Comparison of ENCODE assay signal across 17 cellular contexts in genomic region chr10:6746782-6747181, GRCh38.
A peak's percentile ranks its signal among the peaks of the same experiment; 100 is the strongest.
DNase-seq lines count a peak whose midpoint lies in the region; ATAC-seq and TF ChIP-seq lines count a peak whose summit lies in the region.
"Had no signal": no experiment of that assay in that cellular context is flagged by ENCODE, and none has a peak within 500 bp of the region (broad histone marks: within the 10 kb centered on the region; RNA-seq: fewer than 3 reads in every experiment).

No MANE protein-coding gene starts in this region.

- H3K4me3 Mint-ChIP-seq in activated CD4-positive, alpha-beta T cell treated with anti-CD3 and anti-CD28 coated beads, Interleukin-2, amount 10 ng/mL, durations not matched to agents 24 days and 14 days: no peak overlapping the region
- H3K4me3 Mint-ChIP-seq: CD8-positive, alpha-beta T cell had no signal

- no peaks in the 10 kb centered on the region for H3K36me3 ChIP-seq in mucosa of descending colon (ENCODE audit: low read depth)
- H3K36me3 ChIP-seq: SJCRH30 had no signal

- no peak overlapping the region for H3K4me3 ChIP-seq in fibroblast of mammary gland (ENCODE audit: control insufficient read depth, low read depth, low read length)
- no peak overlapping the region for H3K4me3 ChIP-seq in mucosa of descending colon
- H3K4me3 ChIP-seq: PC-9, SJCRH30 had no signal

- no peaks in the 10 kb centered on the region for H3K4me1 Mint-ChIP-seq in activated CD4-positive, alpha-beta T cell treated with anti-CD3 and anti-CD28 coated beads, Interleukin-2, amount 10 ng/mL, durations not matched to agents 24 days and 14 days

- TF ChIP-seq CTCF in fibroblast of mammary gland (conservative IDR thresholded peaks at IDR 0.05; ENCODE audit: control insufficient read depth, insufficient read depth, low read depth, low read length) (no peak), mucosa of descending colon (IDR thresholded peaks at IDR 0.05) (no peak)

- no peaks in the 10 kb centered on the region for H3K4me1 ChIP-seq in mucosa of descending colon (ENCODE audit: low read depth)
- H3K4me1 ChIP-seq: SJCRH30 had no signal

- no peaks in the 10 kb centered on the region for H3K9me3 ChIP-seq in mucosa of descending colon
- H3K9me3 ChIP-seq: SJCRH30 had no signal

- H3K27ac Mint-ChIP-seq in activated CD4-positive, alpha-beta T cell treated with anti-CD3 and anti-CD28 coated beads, Interleukin-2, amount 10 ng/mL, durations not matched to agents 24 days and 14 days: no peak overlapping the region
- H3K27ac Mint-ChIP-seq: CD8-positive, alpha-beta T cell had no signal

- no peak for ATAC-seq in mucosa of descending colon
- no peak for ATAC-seq in HG03571 (IDR thresholded peaks at IDR 0.05; ENCODE audit: unreplicated experiment)
- ATAC-seq: CD8-positive, alpha-beta T cell; HepG2 had no signal

- H3K27me3 Mint-ChIP-seq in activated CD4-positive, alpha-beta T cell treated with anti-CD3 and anti-CD28 coated beads, Interleukin-2, amount 10 ng/mL, durations not matched to agents 24 days and 14 days: peaks cover 11% of the 10 kb centered on the region

- H3K9me3 Mint-ChIP-seq in activated CD4-positive, alpha-beta T cell treated with anti-CD3 and anti-CD28 coated beads, Interleukin-2, amount 10 ng/mL, durations not matched to agents 24 days and 14 days: no peaks in the 10 kb centered on the region

- DNase-seq in EH (ENCODE audit: low read depth): peak; percentile 27
- peak; percentile 93 for DNase-seq in amniotic epithelial cell (ENCODE audit: low read depth)
- peak; percentile 89 for DNase-seq in fibroblast of mammary gland (ENCODE audit: low read depth)
- no peak for DNase-seq in NCI-H2227 treated with DMSO at 0.1 percent for 48 hours (lab: John Stamatoyannopoulos, UW)
- DNase-seq in activated CD4-positive, alpha-beta T cell treated with anti-CD3 and anti-CD28 coated beads, Interleukin-2, amount 10 ng/mL, durations not matched to agents 24 days and 14 days: no peak
- DNase-seq in mucosa of descending colon: no peak
- DNase-seq: ACHN; CD8-positive, alpha-beta T cell; NCI-H1048; NCI-H146; NCI-H2081 treated with DMSO at 0.1 percent for 48 hours; NCI-H510A treated with DMSO at 0.1 percent for 48 hours; NCI-H82; PC-9; SJCRH30 had no signal

- H3K36me3 Mint-ChIP-seq in activated CD4-positive, alpha-beta T cell treated with anti-CD3 and anti-CD28 coated beads, Interleukin-2, amount 10 ng/mL, durations not matched to agents 24 days and 14 days (ENCODE audit: low read depth): no peaks in the 10 kb centered on the region
- H3K36me3 Mint-ChIP-seq: CD8-positive, alpha-beta T cell had no signal

- intact Hi-C loops in activated CD4-positive, alpha-beta T cell treated with anti-CD3 and anti-CD28 coated beads, Interleukin-2, amount 10 ng/mL, durations not matched to agents 24 days and 14 days (cut with micrococcal nuclease): no loop called here
- intact Hi-C loops in mucosa of descending colon (cut with DNase I, micrococcal nuclease): no loop called here

Comparison
In these comparisons a context has a peak if more than half of its experiments do, and no peak if none do; other contexts are left out.
1. DNase-seq: peak in EH (single experiment), amniotic epithelial cell (single experiment) and fibroblast of mammary gland (single experiment); none in NCI-H2227 treated with DMSO at 0.1 percent for 48 hours (single experiment), activated CD4-positive, alpha-beta T cell treated with anti-CD3 and anti-CD28 coated beads, Interleukin-2, amount 10 ng/mL, durations not matched to agents 24 days and 14 days (single experiment) and mucosa of descending colon (0 of 3).